In the genomic region with DNA sequence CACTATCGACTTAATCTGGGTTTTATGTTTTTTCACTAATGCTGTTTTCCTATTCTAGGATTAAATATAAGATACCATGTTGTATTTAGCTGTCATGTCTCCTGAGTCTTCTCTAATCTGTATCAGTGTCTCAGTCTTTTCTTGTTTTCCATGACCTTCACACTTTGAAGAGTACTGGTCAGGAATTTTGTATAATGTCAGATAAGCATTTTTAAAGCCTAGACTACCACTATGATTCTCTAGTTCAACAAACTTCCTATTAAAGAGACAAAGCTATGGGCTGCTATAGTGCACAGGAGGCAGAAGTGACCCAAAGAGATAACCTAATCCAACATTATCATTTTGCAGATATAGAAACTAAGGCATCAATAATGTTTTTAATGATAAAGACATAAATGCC, we compare ENCODE assay signal across 20 cellular contexts.
A peak's percentile ranks its signal among the peaks of the same experiment; 100 is the strongest.
DNase-seq lines count a peak whose midpoint lies in the region; ATAC-seq, FAIRE-seq and TF ChIP-seq lines count a peak whose summit lies in the region.
"Had no signal": no experiment of that assay in that cellular context is flagged by ENCODE, and none has a peak within 500 bp of the region (broad histone marks: within the 10 kb centered on the region; RNA-seq: fewer than 3 reads in every experiment).

No MANE protein-coding gene starts in this region.

- H3K27me3 ChIP-seq in IMR-90 (ENCODE audit: control insufficient read depth, insufficient read depth, low read length) (no peaks in the 10 kb centered on the region), K562 (ENCODE audit: control insufficient read depth in 2 of 2, insufficient read depth in 2 of 2, low read length in 2 of 2) (no peaks in the 10 kb centered on the region)

- intact Hi-C loops in IMR-90 (cut with micrococcal nuclease) (no loop called here), K562 (cut with micrococcal nuclease) (loop anchor here (10.0 kb wide), 1 partner anchor 83 kb away; the partner anchor contains the start of gene MICU2)

- H3K27ac ChIP-seq in IMR-90 (ENCODE audit: insufficient read depth, low read length) (no peak overlapping the region), K562 (ENCODE audit: extremely low read depth, low read depth, low read length) (peak overlapping the region; percentile 71)
- H3K27ac ChIP-seq: GM23248 had no signal

- no CpG with 5 or more reads among the region's 1 CpG for WGBS in IMR-90 (ENCODE audit: extremely low coverage in 2 of 2, insufficient read length in 1 of 2), 2 experiments
- 50% methylated on average over 1 of the region's 1 CpG for WGBS in K562 (ENCODE audit: insufficient coverage, low coverage, missing lambda C conversion rate)

- no peaks in the 10 kb centered on the region for H3K9me3 ChIP-seq in IMR-90 (ENCODE audit: control insufficient read depth, insufficient read depth, low read length)
- H3K9me3 ChIP-seq in K562 (replicated peaks; ENCODE audit: control insufficient read depth, insufficient read depth, low read depth, low read length): no peaks in the 10 kb centered on the region

- H3K79me2 ChIP-seq in K562 (ENCODE audit: control insufficient read depth, insufficient read depth, low read length): no peaks in the 10 kb centered on the region

- H3K4me1 ChIP-seq in IMR-90 (ENCODE audit: control insufficient read depth, insufficient read depth, low read length) (no peaks in the 10 kb centered on the region; the same call in 1 of the 2 replicates), K562 (replicated peaks in 1 of 2; ENCODE audit: control insufficient read depth in 2 of 2, insufficient read depth in 2 of 2, low read length in 2 of 2) (peaks cover 3 to 18% of the 10 kb centered on the region in 2 experiments; a peak in 3 of 5 replicates)

- H4K20me1 ChIP-seq in IMR-90 (ENCODE audit: insufficient read depth, low read length): no peaks in the 10 kb centered on the region
- H4K20me1 ChIP-seq in K562 (replicated peaks; ENCODE audit: control insufficient read depth, insufficient read depth, low read length): no peaks in the 10 kb centered on the region

- H4K5ac ChIP-seq in IMR-90 (ENCODE audit: low read depth, low read length): no peak overlapping the region

- dilution Hi-C loops in IMR-90 (cut with HindIII; ENCODE audit: low sequenced_read_pairs, unreplicated experiment): no loop called here

- H3K23ac ChIP-seq in IMR-90 (ENCODE audit: low read depth, low read length): no peak overlapping the region

- BruUV-seq in IMR-90 (replicated peaks; lab: Mats Ljungman, UMichigan) (no TSS peak), K562 (replicated peaks; lab: Mats Ljungman, UMichigan) (no TSS peak)

- no peak overlapping the region for H3K14ac ChIP-seq in IMR-90 (replicated peaks; ENCODE audit: low read depth, low read length)

- CTCF ChIA-PET in IMR-90 (lab: Yijun Ruan, JAX): no interaction called here
- CTCF ChIA-PET in K562 (lab: Yijun Ruan, JAX; ENCODE audit: low intra/inter-chr PET ratio): no interaction called here

- H3K9me1 ChIP-seq in IMR-90 (ENCODE audit: insufficient read depth, low read length) (peaks cover 3% of the 10 kb centered on the region; the same call in 1 of the 2 replicates), K562 (ENCODE audit: control insufficient read depth, insufficient read depth, low read length) (no peaks in the 10 kb centered on the region)

- no peak overlapping the region for H2BK5ac ChIP-seq in IMR-90 (ENCODE audit: low read depth, low read length, poor library complexity, severe bottlenecking)

- peak overlapping the region; percentile 51 for H3K27ac Mint-ChIP-seq in activated T-cell treated with anti-CD3 and anti-CD28 coated beads, Interleukin-2, amount 50 U/mL, for 72 hours

- H3K9ac ChIP-seq in IMR-90 (ENCODE audit: low read depth, low read length): no peak overlapping the region
- no peak overlapping the region; a peak in 1 of 4 replicates for H3K9ac ChIP-seq in K562 (ENCODE audit: insufficient read depth in 1 of 2, low read depth in 2 of 2, low read length in 2 of 2)
- H3K9ac ChIP-seq: GM23248 had no signal

- no peak for TF ChIP-seq EP300 in K562 (IDR thresholded peaks at IDR 0.05; ENCODE audit: low read length)

- H3K36me3 ChIP-seq in IMR-90 (ENCODE audit: control insufficient read depth, insufficient read depth, low read length) (0 out of 2 replicates have a peak, but pooled peaks cover 4% of the 10 kb centered on the region), K562 (ENCODE audit: control insufficient read depth, insufficient read depth, low read length) (peaks cover 12% of the 10 kb centered on the region)

- no peaks in the 10 kb centered on the region for H3K4me1 Mint-ChIP-seq in activated T-cell treated with anti-CD3 and anti-CD28 coated beads, Interleukin-2, amount 50 U/mL, for 72 hours (ENCODE audit: low read depth)
- H3K4me1 Mint-ChIP-seq in activated T-cell treated with anti-CD3 and anti-CD28 coated beads, Interleukin-2, amount 50 U/mL, for 4 hours (ENCODE audit: low read depth): no peaks in the 10 kb centered on the region

- TF ChIP-seq POLR2A in IMR-90 (IDR thresholded peaks at IDR 0.05; ENCODE audit: low read depth, low read length) (no peak), K562 (conservative IDR thresholded peaks at IDR 0.05) (no peak)

- H2BK20ac ChIP-seq in IMR-90 (ENCODE audit: low read depth, low read length): no peak overlapping the region

- H3K79me1 ChIP-seq in IMR-90 (ENCODE audit: low read depth in 1 of 2, low read length in 2 of 2): peaks cover 6 to 12% of the 10 kb centered on the region in 2 experiments; a peak in 2 of 4 replicates

- POLR2A ChIA-PET in IMR-90 (lab: Charles Lee; ENCODE audit: unreplicated experiment): no interaction called here
- POLR2A ChIA-PET in K562 (lab: Yijun Ruan, JAX): no interaction called here

- H2BK120ac ChIP-seq in IMR-90 (ENCODE audit: low read depth, low read length): no peak overlapping the region

- H4K8ac ChIP-seq in IMR-90 (ENCODE audit: low read depth in 2 of 2, low read length in 2 of 2): no peak overlapping the region

- no peak overlapping the region for H3K4me3 Mint-ChIP-seq in activated T-cell treated with anti-CD3 and anti-CD28 coated beads, Interleukin-2, amount 50 U/mL, for 72 hours
- no peak overlapping the region for H3K4me3 Mint-ChIP-seq in activated T-cell treated with anti-CD3 and anti-CD28 coated beads, Interleukin-2, amount 50 U/mL, for 4 hours
- H3K4me3 Mint-ChIP-seq: CD4-positive, alpha-beta memory T cell had no signal

- TF ChIP-seq CTCF in IMR-90 (conservative IDR thresholded peaks at IDR 0.05; ENCODE audit: low read depth, low read length): no peak
- no peak for TF ChIP-seq CTCF in K562 (IDR thresholded peaks at IDR 0.05 in 2 of 3, conservative IDR thresholded peaks at IDR 0.05 in 1 of 3; ENCODE audit: insufficient read depth in 2 of 3, low read depth in 1 of 3, low read length in 3 of 3)

- H3K36me3 Mint-ChIP-seq in activated T-cell treated with anti-CD3 and anti-CD28 coated beads, Interleukin-2, amount 50 U/mL, for 72 hours (ENCODE audit: insufficient read depth in 2 of 2): peaks cover 3 to 10% of the 10 kb centered on the region in 2 donors
- peaks cover 29% of the 10 kb centered on the region for H3K36me3 Mint-ChIP-seq in activated T-cell treated with anti-CD3 and anti-CD28 coated beads, Interleukin-2, amount 50 U/mL, for 4 hours (ENCODE audit: insufficient read depth)

- in situ Hi-C loops in IMR-90 (cut with MboI; ENCODE audit: low sequenced_read_pairs): no loop called here
- in situ Hi-C loops in K562 (cut with MboI): no loop called here

- no peak overlapping the region for H3K4me2 ChIP-seq in IMR-90 (ENCODE audit: low read depth, low read length)
- no peak overlapping the region for H3K4me2 ChIP-seq in K562 (ENCODE audit: insufficient read depth, low read length)

- H3K4ac ChIP-seq in IMR-90 (ENCODE audit: low read depth, low read length): no peak overlapping the region

- H2AK9ac ChIP-seq in IMR-90 (replicated peaks; ENCODE audit: low read depth, low read length, poor library complexity): no peak overlapping the region

- no peak for DNase-seq in activated T-cell treated with anti-CD3 and anti-CD28 coated beads, Interleukin-2, amount 50 U/mL, for 72 hours
- no peak for DNase-seq in activated T-cell treated with anti-CD3 and anti-CD28 coated beads, Interleukin-2, amount 50 U/mL, for 4 hours
- DNase-seq in IMR-90: no peak
- no peak for DNase-seq in K562 (ENCODE audit: extremely low read depth in 1 of 4, low spot score in 3 of 4)
- no peak for DNase-seq in DMS53 treated with DMSO at 0.1 percent for 48 hours (lab: John Stamatoyannopoulos, UW; ENCODE audit: unreplicated experiment)
- DNase-seq: 8988T; C1 segment of cervical spinal cord; Calu3; CD4-positive, alpha-beta memory T cell; COR-L47; DMS53; DND-41; GM23248; H7; HCEC 1CT had no signal

- H3K56ac ChIP-seq in IMR-90 (ENCODE audit: extremely low read depth, insufficient read depth, low read length): no peak overlapping the region

- no peak overlapping the region for H2AFZ ChIP-seq in IMR-90 (replicated peaks; ENCODE audit: low read length, poor library complexity)
- H2AFZ ChIP-seq in K562 (ENCODE audit: low read depth, low read length): no peak overlapping the region
- H2AFZ ChIP-seq: GM23248 had no signal

- no peak overlapping the region for H2AK5ac ChIP-seq in IMR-90 (ENCODE audit: low read depth, low read length)

- no peaks in the 10 kb centered on the region for H3K27me3 Mint-ChIP-seq in activated T-cell treated with anti-CD3 and anti-CD28 coated beads, Interleukin-2, amount 50 U/mL, for 72 hours (ENCODE audit: low read depth)
- no peaks in the 10 kb centered on the region for H3K27me3 Mint-ChIP-seq in activated T-cell treated with anti-CD3 and anti-CD28 coated beads, Interleukin-2, amount 50 U/mL, for 4 hours (ENCODE audit: low read depth)
- H3K27me3 Mint-ChIP-seq: CD4-positive, alpha-beta memory T cell had no signal

- no peaks in the 10 kb centered on the region for H3K9me3 Mint-ChIP-seq in activated T-cell treated with anti-CD3 and anti-CD28 coated beads, Interleukin-2, amount 50 U/mL, for 72 hours
- no peaks in the 10 kb centered on the region for H3K9me3 Mint-ChIP-seq in activated T-cell treated with anti-CD3 and anti-CD28 coated beads, Interleukin-2, amount 50 U/mL, for 4 hours
- H3K9me3 Mint-ChIP-seq: CD4-positive, alpha-beta memory T cell had no signal

- no peak overlapping the region for H4K91ac ChIP-seq in IMR-90 (ENCODE audit: insufficient read depth, low read depth, low read length)

- H2BK15ac ChIP-seq in IMR-90 (ENCODE audit: low read depth, low read length): no peak overlapping the region

- H3K4me3 ChIP-seq in IMR-90 (ENCODE audit: insufficient read depth, low read depth, low read length) (no peak overlapping the region), K562 (no peak overlapping the region)
- H3K4me3 ChIP-seq: GM23248 had no signal

- ATAC-seq in activated T-cell treated with anti-CD3 and anti-CD28 coated beads, Interleukin-2, amount 50 U/mL, for 72 hours (replicated peaks in 1 of 2): no peak
- ATAC-seq in activated T-cell treated with anti-CD3 and anti-CD28 coated beads, Interleukin-2, amount 50 U/mL, for 4 hours: no peak
- ATAC-seq in IMR-90 (ENCODE audit: low read depth) (no peak), K562 (no peak), GM18861 (IDR thresholded peaks at IDR 0.05; ENCODE audit: unreplicated experiment) (no peak)

- no peak for FAIRE-seq in K562 (lab: Jason Lieb, UNC)
- FAIRE-seq: G401.6, GM12892, GM19239, H1 had no signal

- TF ChIP-seq RAD21 in IMR-90 (IDR thresholded peaks at IDR 0.05; ENCODE audit: low read length) (no peak), K562 (CRISPR knock-in tag; conservative IDR thresholded peaks at IDR 0.05 in 1 of 2, IDR thresholded peaks at IDR 0.05 in 1 of 2) (no peak)

- no peak overlapping the region for H3K18ac ChIP-seq in IMR-90 (ENCODE audit: low read depth, low read length)

TF ChIP-seq in K562, 482 proteins besides CTCF, POLR2A, EP300 and RAD21 (continues in another document):
- peak; percentile 86 for TF ChIP-seq ZNF316 (IDR thresholded peaks at IDR 0.05)
